ENCODE assay signal across 6 cellular contexts in genomic region chr21:45778686-45779085, GRCh38.
"Had no signal": no experiment of that assay in that cellular context is flagged by ENCODE, and none has a peak within 500 bp of the region (broad histone marks: within the 10 kb centered on the region; RNA-seq: fewer than 3 reads in every experiment).

No MANE protein-coding gene starts in this region.

- H3K27me3 Mint-ChIP-seq: IgD-negative memory B cell had no signal

- H2AFZ ChIP-seq: GM23338 had no signal

- H3K36me3 ChIP-seq: HAP-1 had no signal

- H3K4me1 ChIP-seq: HAP-1 had no signal

- DNase-seq: HFFc6, KBM-7 had no signal

- H3K4me3 Mint-ChIP-seq: GM23338, HFFc6, IgD-negative memory B cell had no signal

- H3K4me1 Mint-ChIP-seq: GM23338 had no signal

- H3K9me3 ChIP-seq: HAP-1 had no signal

- H3K27ac Mint-ChIP-seq: GM23338, HFFc6, IgD-negative memory B cell had no signal

- H3K4me3 ChIP-seq: GM23338, HAP-1 had no signal

- H3K27ac ChIP-seq: HL-60 had no signal

- H3K4me2 ChIP-seq: GM23338 had no signal
